Comparison of ENCODE assay signal across 11 cellular contexts in genomic region chr1:82485591-82486369, GRCh38.
DNase-seq lines count a peak whose midpoint lies in the region; TF ChIP-seq lines count a peak whose summit lies in the region.
"Had no signal": no experiment of that assay in that cellular context is flagged by ENCODE, and none has a peak within 500 bp of the region (broad histone marks: within the 10 kb centered on the region; RNA-seq: fewer than 3 reads in every experiment).

No MANE protein-coding gene starts in this region.

- no peaks in the 10 kb centered on the region for H3F3A ChIP-seq in neural cell (ENCODE audit: insufficient read depth, low read length, poor library complexity, severe bottlenecking)

- H4K20me1 ChIP-seq in fibroblast of lung (ENCODE audit: control insufficient read depth, extremely low read depth, insufficient read depth, low read length): no peaks in the 10 kb centered on the region
- no peaks in the 10 kb centered on the region for H4K20me1 ChIP-seq in neural cell (ENCODE audit: insufficient read depth)

- H3K27ac ChIP-seq in fibroblast of lung (ENCODE audit: insufficient read depth, low read length): no peak overlapping the region
- peak overlapping the region; percentile 4 for H3K27ac ChIP-seq in neural cell (ENCODE audit: low read length)

- H3K9ac ChIP-seq in fibroblast of lung (ENCODE audit: insufficient read depth, low read length) (no peak overlapping the region), neural cell (ENCODE audit: low read length) (no peak overlapping the region)

- H3K4me2 ChIP-seq in fibroblast of lung (ENCODE audit: extremely low read depth, insufficient read depth, low read length): no peak overlapping the region
- no peak overlapping the region for H3K4me2 ChIP-seq in neural cell (ENCODE audit: low read length)

- no peak overlapping the region for H2AFZ ChIP-seq in fibroblast of lung (ENCODE audit: low read length)
- no peak overlapping the region for H2AFZ ChIP-seq in neural cell (ENCODE audit: low read depth, low read length)

- H3K36me3 ChIP-seq in fibroblast of lung (ENCODE audit: control insufficient read depth, insufficient read depth, low read length) (no peaks in the 10 kb centered on the region), neural cell (ENCODE audit: insufficient read depth, low read length) (no peaks in the 10 kb centered on the region)

- H3K79me2 ChIP-seq in fibroblast of lung (ENCODE audit: control insufficient read depth, insufficient read depth, low read length): no peaks in the 10 kb centered on the region
- H3K79me2 ChIP-seq in neural cell (replicated peaks; ENCODE audit: insufficient read depth, low read length): no peaks in the 10 kb centered on the region

- H3K9me3 ChIP-seq in fibroblast of lung (ENCODE audit: control insufficient read depth, insufficient read depth, low read depth, low read length) (no peaks in the 10 kb centered on the region), neural cell (ENCODE audit: low read length) (no peaks in the 10 kb centered on the region)
- H3K9me3 ChIP-seq: mucosa of descending colon had no signal

- H3K27me3 ChIP-seq in fibroblast of lung (ENCODE audit: control insufficient read depth, insufficient read depth, low read length): no peaks in the 10 kb centered on the region
- H3K27me3 ChIP-seq in neural cell (ENCODE audit: insufficient read depth, low read depth, low read length): no peaks in the 10 kb centered on the region

- no peak for TF ChIP-seq EP300 in neural cell (conservative IDR thresholded peaks at IDR 0.05; ENCODE audit: poor library complexity, severe bottlenecking)

- no peak for TF ChIP-seq CTCF in fibroblast of lung (conservative IDR thresholded peaks at IDR 0.05 in 1 of 2, IDR thresholded peaks at IDR 0.05 in 1 of 2; ENCODE audit: low read depth in 1 of 2, low read length in 2 of 2)
- TF ChIP-seq CTCF in neural cell (IDR thresholded peaks at IDR 0.05; ENCODE audit: poor library complexity, severe bottlenecking): no peak

- peaks cover 3% of the 10 kb centered on the region for H3K4me1 ChIP-seq in fibroblast of lung (ENCODE audit: control insufficient read depth, extremely low read depth, insufficient read depth, low read length)

- TF ChIP-seq RAD21 in neural cell (conservative IDR thresholded peaks at IDR 0.05): no peak

- peak; percentile 8 for DNase-seq in DMS53 treated with DMSO at 0.1 percent for 48 hours (lab: John Stamatoyannopoulos, UW; ENCODE audit: unreplicated experiment)
- DNase-seq in NCI-H345 (lab: John Stamatoyannopoulos, UW): peak; percentile 46
- DNase-seq in fibroblast of lung (ENCODE audit: low read depth in 2 of 2): peak; percentile 52 to 71
- no peak for DNase-seq in NCI-H1694 treated with DMSO at 0.1 percent for 48 hours (lab: John Stamatoyannopoulos, UW)
- DNase-seq in NCI-H2227 (lab: John Stamatoyannopoulos, UW; ENCODE audit: unreplicated experiment): no peak
- DNase-seq in LoVo (ENCODE audit: low spot score): no peak
- no peak for DNase-seq in stimulated activated naive CD4-positive, alpha-beta T cell (lab: John Stamatoyannopoulos, UW)
- DNase-seq: activated CD4-positive, alpha-beta T cell treated with anti-CD3 and anti-CD28 coated beads, Interleukin-2, amount 10 ng/mL, durations not matched to agents 24 days and 14 days; NCI-H748 treated with DMSO at 0.1 percent for 48 hours had no signal

- no peak overlapping the region for H3K4me3 ChIP-seq in fibroblast of lung (replicated peaks in 1 of 4; ENCODE audit: control extremely low read depth in 1 of 4, insufficient read depth in 1 of 4, low read depth in 3 of 4, low read length in 4 of 4)
- peak overlapping the region; percentile 38 for H3K4me3 ChIP-seq in neural cell (ENCODE audit: low read length)
- H3K4me3 ChIP-seq: mucosa of descending colon had no signal

- no peaks in the 10 kb centered on the region for H3K9me2 ChIP-seq in neural cell (ENCODE audit: insufficient read depth, low read length)

TF ChIP-seq in neural cell, 6 proteins besides CTCF, POLR2A, EP300 and RAD21:
- TF ChIP-seq SMC3 (conservative IDR thresholded peaks at IDR 0.05; ENCODE audit: poor library complexity): peak; percentile 11
- TF ChIP-seq REST (IDR thresholded peaks at IDR 0.05; ENCODE audit: borderline replicate concordance): no peak

Comparison
In these comparisons a context has a peak if more than half of its experiments do, and no peak if none do; other contexts are left out.
1. DNase-seq: peak in DMS53 treated with DMSO at 0.1 percent for 48 hours (single experiment), NCI-H345 (single experiment) and fibroblast of lung (2 of 2); none in NCI-H1694 treated with DMSO at 0.1 percent for 48 hours (single experiment), NCI-H2227 (single experiment), LoVo (single experiment) and stimulated activated naive CD4-positive, alpha-beta T cell (0 of 6).